ENCODE assay signal across 8 cellular contexts in the genomic region with DNA sequence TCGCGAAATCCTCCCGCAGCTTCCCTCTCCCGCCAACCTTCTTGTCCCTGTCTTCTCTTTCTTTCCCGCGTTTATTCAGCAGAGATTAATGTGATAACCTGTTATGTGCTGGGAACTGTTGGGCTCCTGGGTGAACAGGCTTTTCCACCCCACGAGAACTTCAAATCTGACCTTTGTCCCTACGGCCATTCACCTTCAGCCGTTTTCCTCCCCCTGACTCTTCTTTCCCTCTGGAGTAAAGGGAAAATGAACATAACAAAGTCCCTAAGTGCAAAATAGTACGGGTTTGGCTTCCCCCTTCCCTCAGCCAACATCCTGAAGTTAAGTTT. TPM values are rescaled to one million over a fixed set of nuclear protein-coding genes. Genes with fewer than 3 reads are reported as not detected.
DNase-seq lines count a peak whose midpoint lies in the region; ATAC-seq, FAIRE-seq and TF ChIP-seq lines count a peak whose summit lies in the region.

No MANE protein-coding gene starts in this region.

- peak overlapping the region; percentile 83 for H3K9ac ChIP-seq in HUES6 (ENCODE audit: low read length)
- H3K9ac ChIP-seq in K562 (ENCODE audit: insufficient read depth in 1 of 2, low read depth in 2 of 2, low read length in 2 of 2): peak overlapping the region; percentile 91 to 98

- peaks cover 5% of the 10 kb centered on the region for H3K4me1 ChIP-seq in HUES6 (ENCODE audit: control insufficient read depth, insufficient read depth, low read length)
- H3K4me1 ChIP-seq in K562 (replicated peaks in 1 of 2; ENCODE audit: control insufficient read depth in 2 of 2, insufficient read depth in 2 of 2, low read length in 2 of 2): peaks cover 10% of the 10 kb centered on the region in 2 experiments; a peak in 4 of 5 replicates
- peaks cover 0 to 9% of the 10 kb centered on the region in 2 donors for H3K4me1 ChIP-seq in left lung
- H3K4me1 ChIP-seq in thyroid gland: peaks cover 4% of the 10 kb centered on the region in 2 donors

- no peaks in the 10 kb centered on the region for H4K20me1 ChIP-seq in K562 (replicated peaks; ENCODE audit: control insufficient read depth, insufficient read depth, low read length)

- ATAC-seq in K562 (peak; percentile 51), left lung (peak; percentile 33), HG03175 (IDR thresholded peaks at IDR 0.05; ENCODE audit: unreplicated experiment) (no peak)

- peak overlapping the region; percentile 95 for H3K4me2 ChIP-seq in K562 (ENCODE audit: insufficient read depth, low read length)

- peak overlapping the region; percentile 100 for H2AFZ ChIP-seq in K562 (ENCODE audit: low read depth, low read length)

- in situ Hi-C loops in K562 (cut with MboI): no loop called here

- POLR2A ChIA-PET in K562 (lab: Yijun Ruan, JAX): interaction anchor here (0.7 to 1.7 kb wide), 10 partner anchors 8 to 363 kb away, joined by 3 to 18 read pairs (median 4); partner anchors contain the start of gene KPNA2

- CTCF ChIA-PET in K562 (lab: Yijun Ruan, JAX; ENCODE audit: low intra/inter-chr PET ratio): interaction anchor here (0.6 kb wide), 1 partner anchor 1215 kb away, joined by 4 read pairs; no protein-coding TSS in a partner anchor

- no peaks in the 10 kb centered on the region for H3K36me3 ChIP-seq in HUES6 (ENCODE audit: control insufficient read depth, insufficient read depth, low read length)
- no peaks in the 10 kb centered on the region for H3K36me3 ChIP-seq in K562 (ENCODE audit: control insufficient read depth, insufficient read depth, low read length)
- no peaks in the 10 kb centered on the region for H3K36me3 ChIP-seq in left lung
- no peaks in the 10 kb centered on the region for H3K36me3 ChIP-seq in thyroid gland

- no peak for TF ChIP-seq EP300 in K562 (IDR thresholded peaks at IDR 0.05; ENCODE audit: low read length)

- H3K9me1 ChIP-seq in K562 (ENCODE audit: control insufficient read depth, insufficient read depth, low read length): no peaks in the 10 kb centered on the region

- TF ChIP-seq POLR2A in GM12892 (IDR thresholded peaks at IDR 0.05; ENCODE audit: low read depth, low read length) (no peak), K562 (conservative IDR thresholded peaks at IDR 0.05) (no peak), thyroid gland (IDR thresholded peaks at IDR 0.05) (no peak), erythroblast (IDR thresholded peaks at IDR 0.05; ENCODE audit: low read length) (no peak)

- TF ChIP-seq CTCF in K562 (IDR thresholded peaks at IDR 0.05 in 2 of 3, conservative IDR thresholded peaks at IDR 0.05 in 1 of 3; ENCODE audit: insufficient read depth in 2 of 3, low read depth in 1 of 3, low read length in 3 of 3) (no peak), left lung (IDR thresholded peaks at IDR 0.05) (no peak), thyroid gland (IDR thresholded peaks at IDR 0.05) (no peak)

- intact Hi-C loops in K562 (cut with micrococcal nuclease): no loop called here
- intact Hi-C loops in left lung (cut with DNase I): no loop called here
- intact Hi-C loops in thyroid gland (cut with DNase I): no loop called here

- peak overlapping the region; percentile 35; the same call in 1 of the 2 replicates for H3K27ac ChIP-seq in HUES6 (ENCODE audit: low read depth, low read length)
- H3K27ac ChIP-seq in K562 (ENCODE audit: extremely low read depth, low read depth, low read length): peak overlapping the region; percentile 95
- peak overlapping the region; percentile 78 to 87 for H3K27ac ChIP-seq in left lung
- peak overlapping the region; percentile 77 to 89 (median 85) for H3K27ac ChIP-seq in thyroid gland

- no peak for TF ChIP-seq RAD21 in K562 (CRISPR knock-in tag; conservative IDR thresholded peaks at IDR 0.05 in 1 of 2, IDR thresholded peaks at IDR 0.05 in 1 of 2)

- H3K27me3 ChIP-seq in HUES6 (ENCODE audit: control insufficient read depth, insufficient read depth, low read length) (no peaks in the 10 kb centered on the region), K562 (ENCODE audit: control insufficient read depth in 2 of 2, insufficient read depth in 2 of 2, low read length in 2 of 2) (no peaks in the 10 kb centered on the region), left lung (no peaks in the 10 kb centered on the region), thyroid gland (no peaks in the 10 kb centered on the region)

- H3K4me3 ChIP-seq in HUES6 (ENCODE audit: low read depth, low read length) (peak overlapping the region; percentile 63), K562 (peak overlapping the region; percentile 58), left lung (peak overlapping the region; percentile 54 to 56), thyroid gland (replicated peaks in 1 of 3) (peak overlapping the region; percentile 27 to 41 (median 32))

- BruUV-seq in K562 (replicated peaks; lab: Mats Ljungman, UMichigan): TSS peak; percentile 94

- no peaks in the 10 kb centered on the region for H3K79me2 ChIP-seq in K562 (ENCODE audit: control insufficient read depth, insufficient read depth, low read length)

- H3K9me3 ChIP-seq in HUES6 (ENCODE audit: control insufficient read depth, insufficient read depth, low read depth, low read length) (no peaks in the 10 kb centered on the region), K562 (replicated peaks; ENCODE audit: control insufficient read depth, insufficient read depth, low read depth, low read length) (no peaks in the 10 kb centered on the region), left lung (no peaks in the 10 kb centered on the region), thyroid gland (no peaks in the 10 kb centered on the region)

- FAIRE-seq in GM12892 (lab: Jason Lieb, UNC) (peak; percentile 9), K562 (lab: Jason Lieb, UNC) (peak; percentile 46)

- 3% methylated on average over 10 of the region's 10 CpGs for WGBS in K562 (ENCODE audit: insufficient coverage, low coverage, missing lambda C conversion rate)
- WGBS in thyroid gland, 2 donors: 2 to 5% methylated on average over 10 of the region's 10 CpGs

- no peak for DNase-seq in GM12892 (ENCODE audit: insufficient read length)
- peak in 1 of 4 experiments; percentile 32 for DNase-seq in K562 (ENCODE audit: extremely low read depth in 1 of 4, low spot score in 3 of 4)
- DNase-seq in left lung: no peak
- no peak for DNase-seq in thyroid gland
- no peak for DNase-seq in anterior cingulate cortex (lab: John Stamatoyannopoulos, UW)
- no peak for DNase-seq in erythroblast (lab: John Stamatoyannopoulos, UW)

RNA-seq across cellular contexts. Expression of gene KPNA2, which starts 15.1 kb away (rescaled TPM):
- polyA plus RNA-seq in GM12892 (2012; ENCODE audit: missing spikeins): 88.5 TPM
- 165 and 234 TPM in 2 replicates for total RNA-seq in K562 (2011; cell fraction: chromatin; rRNA removed; ENCODE audit: low replicate concordance)
- 104 and 108 TPM in 2 replicates for total RNA-seq in K562 (2011; cell fraction: nucleolus; rRNA removed)
- total RNA-seq in K562 (2011; cell fraction: nucleoplasm; rRNA removed): 115 and 124 TPM in 2 replicates
- total RNA-seq in K562 (2014; rRNA removed): 132 and 140 TPM in 2 replicates
- 241 and 267 TPM in 2 replicates for total RNA-seq in K562 (2014; rRNA removed; fragmentation: Illumina TruSeq; extraction: Trizol)
- 235 and 243 TPM in 2 replicates for total RNA-seq in K562 (2015; rRNA removed; fragmentation: Illumina TruSeq; extraction: Trizol)
- total RNA-seq in K562 (2021): 219 and 223 TPM in 2 replicates
- polyA plus RNA-seq in K562 (2011; rRNA removed): 200 and 229 TPM in 2 replicates
- polyA plus RNA-seq in K562 (2011; cell fraction: cytosol; rRNA removed): 215 and 240 TPM in 2 replicates
- 127 and 151 TPM in 2 replicates for polyA plus RNA-seq in K562 (2011; cell fraction: nucleus; rRNA removed)
- polyA plus RNA-seq in K562 (2012): 168 and 218 TPM in 2 replicates
- 232 and 250 TPM in 2 replicates for polyA plus RNA-seq in K562 (2014; fragmentation: Illumina TruSeq; extraction: Trizol)
- polyA plus RNA-seq in K562 (2014; fragmentation: Nextera tagmentation; extraction: Ambion mirVana): 100 to 1,000 TPM; 594 to 984 TPM
- 136 and 162 TPM in 2 replicates for polyA plus RNA-seq in K562 (2014; rRNA removed)
- polyA minus RNA-seq in K562 (2011; rRNA and poly(A)+ RNA removed): 466 and 590 TPM in 2 replicates
- polyA minus RNA-seq in K562 (2011; cell fraction: cytosol; rRNA and poly(A)+ RNA removed): 201 and 253 TPM in 2 replicates
- polyA minus RNA-seq in K562 (2011; cell fraction: nucleus; rRNA and poly(A)+ RNA removed): 75.3 and 108 TPM in 2 replicates
- 10 to 100 TPM; 41.1 to 56.1 TPM for total RNA-seq in left lung
- total RNA-seq in thyroid gland: 10 to 100 TPM; 13.3 to 25.8 (median 17.5) TPM

RNA-seq across cellular contexts. Expression of gene C17orf58, which starts 24.1 kb away (rescaled TPM):
- 9.5 TPM for polyA plus RNA-seq in GM12892 (2012; ENCODE audit: missing spikeins)
- 8.4 TPM in 2 replicates for total RNA-seq in K562 (2011; cell fraction: chromatin; rRNA removed; ENCODE audit: low replicate concordance)
- total RNA-seq in K562 (2011; cell fraction: nucleolus; rRNA removed): 9.0 and 9.7 TPM in 2 replicates
- total RNA-seq in K562 (2011; cell fraction: nucleoplasm; rRNA removed): 9.8 and 10.7 TPM in 2 replicates
- 37.4 and 42.5 TPM in 2 replicates for total RNA-seq in K562 (2014; rRNA removed)
- total RNA-seq in K562 (2014; rRNA removed; fragmentation: Illumina TruSeq; extraction: Trizol): 23.6 and 24.7 TPM in 2 replicates
- 17.0 and 17.8 TPM in 2 replicates for total RNA-seq in K562 (2015; rRNA removed; fragmentation: Illumina TruSeq; extraction: Trizol)
- total RNA-seq in K562 (2021): 25.2 and 27.6 TPM in 2 replicates
- polyA plus RNA-seq in K562 (2011; rRNA removed): 29.2 and 32.7 TPM in 2 replicates
- 22.6 and 29.6 TPM in 2 replicates for polyA plus RNA-seq in K562 (2011; cell fraction: cytosol; rRNA removed)
- 15.5 and 16.7 TPM in 2 replicates for polyA plus RNA-seq in K562 (2011; cell fraction: nucleus; rRNA removed)
- 19.9 and 20.2 TPM in 2 replicates for polyA plus RNA-seq in K562 (2012)
- polyA plus RNA-seq in K562 (2014; fragmentation: Illumina TruSeq; extraction: Trizol): 22.7 and 27.6 TPM in 2 replicates
- polyA plus RNA-seq in K562 (2014; fragmentation: Nextera tagmentation; extraction: Ambion mirVana): 1 to 10 TPM; 8.6 to 9.9 TPM
- 32.7 and 35.3 TPM in 2 replicates for polyA plus RNA-seq in K562 (2014; rRNA removed)
- polyA minus RNA-seq in K562 (2011; rRNA and poly(A)+ RNA removed): 14.0 and 16.2 TPM in 2 replicates
- polyA minus RNA-seq in K562 (2011; cell fraction: cytosol; rRNA and poly(A)+ RNA removed): 7.6 and 11.4 TPM in 2 replicates
- 3.9 and 4.7 TPM in 2 replicates for polyA minus RNA-seq in K562 (2011; cell fraction: nucleus; rRNA and poly(A)+ RNA removed)
- 1 to 10 TPM; 6.3 to 6.6 TPM for total RNA-seq in left lung
- 10 to 100 TPM in 2 of 4 donors, 1 to 10 TPM in 2; 6.7 to 14.4 (median 10.6) TPM for total RNA-seq in thyroid gland

Comparison
In these comparisons a context has a peak if more than half of its experiments do, and no peak if none do; other contexts are left out.
1. H3K27ac ChIP-seq: peak in every context shown above with its lines; median percentile 95 in K562; 85 in thyroid gland; 82 in left lung; 35 in HUES6.